Comparison of ENCODE assay signal across 35 cellular contexts in the genomic region with DNA sequence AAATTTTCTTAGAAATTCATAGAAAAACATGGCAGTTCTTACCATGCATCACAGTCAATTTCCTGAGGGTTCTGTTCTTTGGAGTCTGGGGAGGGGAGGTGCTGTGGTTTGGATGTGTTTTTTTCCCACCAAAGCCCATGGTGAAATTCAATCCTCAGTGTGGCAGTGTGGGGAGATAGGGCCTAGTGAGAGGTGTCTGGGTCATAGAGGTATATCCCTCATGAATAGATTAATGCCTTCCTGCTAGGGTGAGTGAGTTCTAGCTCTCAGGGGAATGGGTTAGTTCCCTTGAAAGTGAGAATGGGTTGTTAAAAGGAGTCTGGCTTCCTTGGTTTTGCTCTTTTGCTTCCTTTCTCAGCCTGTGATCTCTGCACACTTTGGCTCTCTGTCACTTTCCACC.
"Had no signal": no experiment of that assay in that cellular context is flagged by ENCODE, and none has a peak within 500 bp of the region (broad histone marks: within the 10 kb centered on the region; RNA-seq: fewer than 3 reads in every experiment).

No MANE protein-coding gene starts in this region.

- H3K9me3 ChIP-seq: MG63 had no signal

- H3K36me3 ChIP-seq: MG63 had no signal

- H3K27me3 ChIP-seq: MG63 had no signal

- H3K4me3 ChIP-seq: MG63 had no signal

- DNase-seq: Kasumi-1, MG63, MM.1S, MV-4-11, NCI-H1048, NCI-H1092, NCI-H1092 treated with DMSO at 0.1 percent for 48 hours, NCI-H1105, NCI-H1105 treated with DMSO at 0.1 percent for 48 hours, NCI-H1417, NCI-H1417 treated with DMSO at 0.1 percent for 48 hours, NCI-H1436, NCI-H1436 treated with DMSO at 0.1 percent for 48 hours, NCI-H146, NCI-H1694, NCI-H1694 treated with DMSO at 0.1 percent for 48 hours, NCI-H187, NCI-H187 treated with DMSO at 0.1 percent for 48 hours, NCI-H1930, NCI-H2029, NCI-H2029 treated with DMSO at 0.1 percent for 48 hours, NCI-H2081, NCI-H2081 treated with DMSO at 0.1 percent for 48 hours, NCI-H2107, NCI-H2171, NCI-H2171 treated with DMSO at 0.1 percent for 48 hours, NCI-H2227 treated with DMSO at 0.1 percent for 48 hours, NCI-H226, NCI-H345, NCI-H446, NCI-H446 treated with DMSO at 0.1 percent for 48 hours, NCI-H510A, NCI-H510A treated with DMSO at 0.1 percent for 48 hours, NCI-H524, NCI-H524 treated with DMSO at 0.1 percent for 48 hours had no signal
